ENCODE assay signal across 8 cellular contexts in the genomic region with DNA sequence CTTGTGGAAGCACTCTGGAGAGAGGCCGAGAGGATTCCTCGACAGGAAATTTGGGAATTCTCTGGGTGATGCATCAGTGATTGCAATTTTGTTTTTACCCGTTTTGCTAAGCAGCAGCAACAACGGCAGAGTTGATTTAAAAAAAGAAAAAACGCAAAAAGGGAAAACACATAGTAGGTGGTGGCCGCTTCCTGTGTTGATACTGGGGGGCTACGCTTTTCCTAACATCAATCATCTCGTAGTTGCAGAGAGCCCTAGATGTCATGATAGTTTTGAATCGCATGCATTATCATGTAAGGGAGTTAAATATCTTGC. TPM values are rescaled to one million over a fixed set of nuclear protein-coding genes. Genes with fewer than 3 reads are reported as not detected.
A peak's percentile ranks its signal among the peaks of the same experiment; 100 is the strongest.
DNase-seq lines count a peak whose midpoint lies in the region; ATAC-seq and TF ChIP-seq lines count a peak whose summit lies in the region.

No MANE protein-coding gene starts in this region.

- H3K4me1 ChIP-seq in HUES64 (ENCODE audit: insufficient read depth, low read length) = peaks cover 19% of the 10 kb centered on the region

- WGBS in HUES64 = 46% methylated on average over 9 of the region's 9 CpGs

- H3K9me3 ChIP-seq in AG04450 (ENCODE audit: control insufficient read depth, insufficient read depth, low read length) (no peaks in the 10 kb centered on the region), HUES64 (ENCODE audit: insufficient read depth, low read depth, low read length) (no peaks in the 10 kb centered on the region)

- no peaks in the 10 kb centered on the region for H3K9me3 Mint-ChIP-seq in naive B cell

- H3K36me3 Mint-ChIP-seq in naive B cell = no peaks in the 10 kb centered on the region

- H3K27ac ChIP-seq in AG04450 (ENCODE audit: low read depth, low read length) = peak overlapping the region; percentile 95
- H3K27ac ChIP-seq in HUES64 (ENCODE audit: low read depth, low read length) = peak overlapping the region; percentile 57; the same call in 1 of the 2 replicates

- CTCF ChIA-PET in AG04450 (lab: Charles Lee) = interaction anchor here (0.9 kb wide), 1 partner anchor 177 kb away, joined by 4 read pairs; no protein-coding TSS in a partner anchor

- ATAC-seq in naive B cell (ENCODE audit: low read depth in 2 of 2) = no peak
- no peak for ATAC-seq in HG03565 (IDR thresholded peaks at IDR 0.05; ENCODE audit: unreplicated experiment)
- ATAC-seq in GM19351 (IDR thresholded peaks at IDR 0.05; ENCODE audit: unreplicated experiment) = no peak

- H3K4me3 Mint-ChIP-seq in naive B cell = peak overlapping the region; percentile 87 to 98 (median 96)

- no peaks in the 10 kb centered on the region for H3K27me3 ChIP-seq in AG04450 (ENCODE audit: control insufficient read depth, insufficient read depth, low read length)
- H3K27me3 ChIP-seq in HUES64 (ENCODE audit: insufficient read depth, low read length) = no peaks in the 10 kb centered on the region

- H3K4me1 Mint-ChIP-seq in naive B cell = peaks cover 16 to 27% (median 18%) of the 10 kb centered on the region in 3 donors

- no peaks in the 10 kb centered on the region for H3K36me3 ChIP-seq in HUES64 (ENCODE audit: insufficient read depth, low read length)

- no peak for DNase-seq in AG04450 (ENCODE audit: low read depth, low spot score)
- no peak for DNase-seq in choroid plexus epithelial cell (ENCODE audit: low read depth)
- DNase-seq in naive B cell = no peak
- no peak for DNase-seq in amygdala (lab: John Stamatoyannopoulos, UW)
- no peak for DNase-seq in Ammon's horn (ENCODE audit: low spot score)

- H3K27me3 Mint-ChIP-seq in naive B cell = no peaks in the 10 kb centered on the region

- H3K4me3 ChIP-seq in AG04450 (ENCODE audit: low read depth, low read length) (peak overlapping the region; percentile 82), HUES64 (ENCODE audit: low read length) (peak overlapping the region; percentile 61), choroid plexus epithelial cell (ENCODE audit: low read depth, low read length) (peak overlapping the region; percentile 87)

- POLR2A ChIA-PET in AG04450 (lab: Yijun Ruan, JAX) = interaction anchor here (0.6 to 1.7 kb wide), 4 partner anchors 11 to 671 kb away, joined by 3 to 8 read pairs (median 5); partner anchors contain the start of gene NMI

- no peak for TF ChIP-seq CTCF in AG04450 (IDR thresholded peaks at IDR 0.05; ENCODE audit: low read depth, low read length)
- TF ChIP-seq CTCF in choroid plexus epithelial cell (conservative IDR thresholded peaks at IDR 0.05; ENCODE audit: low read depth, low read length) = no peak

- H3K27ac Mint-ChIP-seq in naive B cell = peak overlapping the region; percentile 83 to 98 (median 92)

- H3K9ac ChIP-seq in HUES64 (ENCODE audit: low read depth, low read length) = peak overlapping the region; percentile 86

RNA-seq across cellular contexts. Expression of gene RBM43, which starts 0.3 kb away (rescaled TPM):
- polyA plus RNA-seq in AG04450 (2011; rRNA removed) (13.0 and 19.2 TPM in 2 replicates), naive B cell (ENCODE audit: low read depth in 6 of 6) (1 to 10 TPM in 4 of 6 donors, under 1 TPM in 1, not detected in 1; 0.96 to 3.6 (median 3.0) TPM)
- polyA minus RNA-seq in AG04450 (2011; rRNA and poly(A)+ RNA removed) = 7.1 and 11.5 TPM in 2 replicates
- 2.2 TPM for polyA plus RNA-seq in HUES64 (2013, experiment 1 of 2)
- 3.6 TPM for polyA plus RNA-seq in HUES64 (2013, experiment 2 of 2)

RNA-seq across cellular contexts. Expression of gene NMI, which starts 27.5 kb away (rescaled TPM):
- polyA plus RNA-seq in AG04450 (2011; rRNA removed) = 10.3 and 15.7 TPM in 2 replicates
- polyA minus RNA-seq in AG04450 (2011; rRNA and poly(A)+ RNA removed) = 2.8 and 3.8 TPM in 2 replicates
- 4.8 TPM for polyA plus RNA-seq in HUES64 (2013, experiment 1 of 2)
- polyA plus RNA-seq in HUES64 (2013, experiment 2 of 2) = 4.6 TPM
- polyA plus RNA-seq in naive B cell (ENCODE audit: low read depth in 6 of 6) = 10 to 100 TPM; 32.0 to 54.9 (median 45.2) TPM
